8 cellular contexts compared by ENCODE assay signal in the genomic region with DNA sequence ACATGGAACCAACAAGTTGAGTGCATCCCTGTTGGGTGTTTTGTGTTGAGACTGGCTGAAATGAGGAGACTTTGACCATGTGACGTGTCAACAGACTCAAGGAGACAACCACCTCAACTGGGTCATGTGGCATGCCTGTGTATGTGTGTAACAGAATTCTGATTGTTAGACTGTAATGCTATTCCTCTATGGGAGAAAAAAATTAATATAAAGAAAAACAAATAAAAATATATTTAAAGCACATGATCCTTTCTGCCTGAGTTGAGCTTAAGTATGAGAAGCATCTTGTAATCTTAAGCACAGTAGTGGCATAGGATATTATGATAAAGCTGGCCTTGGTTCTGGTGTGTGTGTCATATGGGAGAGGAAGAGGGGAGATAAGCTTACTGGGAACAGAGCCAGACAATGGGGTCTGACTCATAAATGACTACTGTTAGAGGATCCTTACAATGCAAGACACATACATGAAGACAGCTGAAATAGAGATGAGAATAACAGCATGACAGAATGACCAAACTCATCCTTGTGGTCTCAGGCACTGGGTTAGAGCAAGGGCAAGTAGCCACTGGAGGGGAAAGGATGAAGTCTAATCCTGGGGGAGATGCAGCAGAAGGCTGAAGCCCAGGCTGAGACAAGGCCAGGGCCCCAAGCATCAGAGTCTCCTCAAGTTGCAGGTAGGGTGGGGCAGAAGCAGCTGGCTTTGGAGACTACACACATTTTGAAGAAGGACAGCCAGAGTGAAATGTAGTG. TPM values are rescaled to one million over a fixed set of nuclear protein-coding genes. Genes with fewer than 3 reads are reported as not detected.
DNase-seq lines count a peak whose midpoint lies in the region; ATAC-seq and TF ChIP-seq lines count a peak whose summit lies in the region.

No MANE protein-coding gene starts in this region.

- H3K27me3 Mint-ChIP-seq in activated naive CD4-positive, alpha-beta T cell treated with anti-CD3 and anti-CD28 coated beads for 36 hours (ENCODE audit: low read depth): no peaks in the 10 kb centered on the region

- no peak overlapping the region for H3K4me3 ChIP-seq in skeletal muscle satellite cell (ENCODE audit: low read length)

- H3K4me2 ChIP-seq in skeletal muscle satellite cell (ENCODE audit: low read length): peak overlapping the region; percentile 36

- DNase-seq in activated naive CD4-positive, alpha-beta T cell treated with anti-CD3 and anti-CD28 coated beads for 36 hours: peak; percentile 21
- DNase-seq in activated naive CD4-positive, alpha-beta T cell treated with Interleukin-2 at 50 U/mL for 16 hours: no peak
- DNase-seq in OCI-M2 (lab: John Stamatoyannopoulos, UW; ENCODE audit: unreplicated experiment) (peak; percentile 93), erythroblast (lab: John Stamatoyannopoulos, UW) (peak; percentile 97 to 99), ureter (ENCODE audit: low spot score) (no peak)
- DNase-seq in NK-92 treated with Interleukin-12 subunit alpha and Interleukin-12 subunit beta, amount 100 ng/mL, for 24 hours (lab: John Stamatoyannopoulos, UW): no peak

- H3K27ac Mint-ChIP-seq in activated naive CD4-positive, alpha-beta T cell treated with anti-CD3 and anti-CD28 coated beads for 36 hours: no peak overlapping the region

- peaks cover 3% of the 10 kb centered on the region for H3K36me3 Mint-ChIP-seq in activated naive CD4-positive, alpha-beta T cell treated with anti-CD3 and anti-CD28 coated beads for 36 hours (ENCODE audit: low read depth)

- TF ChIP-seq POLR2A in erythroblast (IDR thresholded peaks at IDR 0.05; ENCODE audit: low read length): no peak

- peaks cover 30% of the 10 kb centered on the region for H3K4me1 ChIP-seq in skeletal muscle satellite cell (ENCODE audit: control insufficient read depth, insufficient read depth, low read length)

- no peaks in the 10 kb centered on the region for H3K9me3 Mint-ChIP-seq in activated naive CD4-positive, alpha-beta T cell treated with anti-CD3 and anti-CD28 coated beads for 36 hours

- intact Hi-C loops in activated naive CD4-positive, alpha-beta T cell treated with anti-CD3 and anti-CD28 coated beads for 36 hours (cut with micrococcal nuclease): no loop called here

- peaks cover 30% of the 10 kb centered on the region for H3K36me3 ChIP-seq in skeletal muscle satellite cell (ENCODE audit: insufficient read depth, low read length)

- ATAC-seq in GM19455 (IDR thresholded peaks at IDR 0.05; ENCODE audit: unreplicated experiment): no peak

- CTCF ChIA-PET in activated naive CD4-positive, alpha-beta T cell treated with anti-CD3 and anti-CD28 coated beads for 36 hours (lab: Charles Lee): interaction anchor here (0.6 to 2.1 kb wide), 3 partner anchors 9 to 438 kb away, joined by 3 to 5 read pairs (median 3); no protein-coding TSS in a partner anchor

- H3K27me3 ChIP-seq in skeletal muscle satellite cell (ENCODE audit: control insufficient read depth, insufficient read depth, low read length): no peaks in the 10 kb centered on the region

- H3K4me3 Mint-ChIP-seq in activated naive CD4-positive, alpha-beta T cell treated with anti-CD3 and anti-CD28 coated beads for 36 hours: no peak overlapping the region

- H3K9me3 ChIP-seq in skeletal muscle satellite cell (replicated peaks; ENCODE audit: low read length): no peaks in the 10 kb centered on the region

- H3K9ac ChIP-seq in skeletal muscle satellite cell (ENCODE audit: low read depth, low read length): no peak overlapping the region

- H3K4me1 Mint-ChIP-seq in activated naive CD4-positive, alpha-beta T cell treated with anti-CD3 and anti-CD28 coated beads for 36 hours (ENCODE audit: low read depth): peaks cover 11% of the 10 kb centered on the region

RNA-seq across cellular contexts. Expression of gene TP53INP2, which starts 9.2 kb away (rescaled TPM):
- total RNA-seq in activated naive CD4-positive, alpha-beta T cell treated with anti-CD3 and anti-CD28 coated beads for 36 hours: 1 to 10 TPM; 1.9 TPM
- total RNA-seq in skeletal muscle satellite cell (2012; rRNA removed): 2.0 TPM in 2 replicates
- total RNA-seq in ureter: 31.9 TPM

RNA-seq across cellular contexts. Expression of gene PIGU, which starts 36.5 kb away (rescaled TPM):
- total RNA-seq in activated naive CD4-positive, alpha-beta T cell treated with anti-CD3 and anti-CD28 coated beads for 36 hours: 10 to 100 TPM; 18.8 to 18.9 TPM
- total RNA-seq in skeletal muscle satellite cell (2012; rRNA removed): 10.6 and 11.8 TPM in 2 replicates
- 33.5 TPM for total RNA-seq in ureter

Comparison
In these comparisons a context has a peak if more than half of its experiments do, and no peak if none do; other contexts are left out.
1. DNase-seq: peak in activated naive CD4-positive, alpha-beta T cell treated with anti-CD3 and anti-CD28 coated beads for 36 hours (single experiment), OCI-M2 (single experiment) and erythroblast (2 of 2); none in activated naive CD4-positive, alpha-beta T cell treated with Interleukin-2 at 50 U/mL for 16 hours (single experiment), NK-92 treated with Interleukin-12 subunit alpha and Interleukin-12 subunit beta, amount 100 ng/mL, for 24 hours (single experiment) and ureter (single experiment).
2. RNA of gene TP53INP2, which starts 9.2 kb away (total RNA-seq): 31.9 TPM in ureter (single experiment); 1.9 TPM in activated naive CD4-positive, alpha-beta T cell treated with anti-CD3 and anti-CD28 coated beads for 36 hours; every median in the first group is over 10 times any median in the second.